8 cellular contexts compared by ENCODE assay signal in genomic region chr20:38883081-38883980, GRCh38. TPM values are rescaled to one million over a fixed set of nuclear protein-coding genes. Genes with fewer than 3 reads are reported as not detected.
DNase-seq lines count a peak whose midpoint lies in the region; ATAC-seq lines count a peak whose summit lies in the region.

No MANE protein-coding gene starts in this region.

- ATAC-seq in activated CD4-positive, CD25-positive, alpha-beta regulatory T cell treated with anti-CD3 and anti-CD28 coated beads, Interleukin-2, amount 50 U/mL, for 24 hours = no peak

- DNase-seq in COR-L47 (lab: John Stamatoyannopoulos, UW) = peak; percentile 48
- DNase-seq in LHCN-M2 (ENCODE audit: low read depth) = peak; percentile 25
- DNase-seq in activated CD4-positive, alpha-beta memory T cell treated with anti-CD3 and anti-CD28 coated beads for 36 hours = no peak
- DNase-seq in NCI-H526 treated with DMSO at 0.1 percent for 48 hours (lab: John Stamatoyannopoulos, UW) = no peak
- DNase-seq in NCI-H128 (lab: John Stamatoyannopoulos, UW; ENCODE audit: unreplicated experiment) = no peak
- DNase-seq in activated naive CD4-positive, alpha-beta T cell treated with Interleukin-2 at 50 U/mL for 16 hours = no peak

- CTCF ChIA-PET in activated CD4-positive, alpha-beta memory T cell treated with anti-CD3 and anti-CD28 coated beads for 36 hours (lab: Charles Lee) = interaction anchor here (0.8 to 1.7 kb wide), 3 partner anchors 10 to 21 kb away, joined by 3 to 7 read pairs (median 4); no protein-coding TSS in a partner anchor

- H3K9me3 Mint-ChIP-seq in activated CD4-positive, alpha-beta memory T cell treated with anti-CD3 and anti-CD28 coated beads for 36 hours = no peaks in the 10 kb centered on the region

- intact Hi-C loops in activated CD4-positive, alpha-beta memory T cell treated with anti-CD3 and anti-CD28 coated beads for 36 hours (cut with micrococcal nuclease) = no loop called here

- H3K27me3 ChIP-seq in layer of hippocampus (ENCODE audit: control insufficient read depth, insufficient read depth, low read length) = no peaks in the 10 kb centered on the region

- H3K27me3 Mint-ChIP-seq in activated CD4-positive, alpha-beta memory T cell treated with anti-CD3 and anti-CD28 coated beads for 36 hours = no peaks in the 10 kb centered on the region

- POLR2A ChIA-PET in activated CD4-positive, alpha-beta memory T cell treated with anti-CD3 and anti-CD28 coated beads for 36 hours (lab: Charles Lee) = no interaction called here

- no peak overlapping the region for H3K4me3 Mint-ChIP-seq in activated CD4-positive, alpha-beta memory T cell treated with anti-CD3 and anti-CD28 coated beads for 36 hours

- H3K27ac Mint-ChIP-seq in activated CD4-positive, alpha-beta memory T cell treated with anti-CD3 and anti-CD28 coated beads for 36 hours = peak overlapping the region; percentile 16

- H3K27ac ChIP-seq in layer of hippocampus (ENCODE audit: low read depth, low read length) = peak overlapping the region; percentile 80

- peaks cover 53% of the 10 kb centered on the region for H3K4me1 Mint-ChIP-seq in activated CD4-positive, alpha-beta memory T cell treated with anti-CD3 and anti-CD28 coated beads for 36 hours (ENCODE audit: low read depth)

- peaks cover 14% of the 10 kb centered on the region for H3K36me3 Mint-ChIP-seq in activated CD4-positive, alpha-beta memory T cell treated with anti-CD3 and anti-CD28 coated beads for 36 hours

RNA-seq across cellular contexts. Expression of gene FAM83D, which starts 42.9 kb away (rescaled TPM):
- total RNA-seq in LHCN-M2 (2014; rRNA removed) = 64.4 and 73.2 TPM in 2 replicates
- 17.1 TPM for polyA plus RNA-seq in LHCN-M2 (2012)
- 10 to 100 TPM; 11.1 to 11.2 TPM for total RNA-seq in activated CD4-positive, alpha-beta memory T cell treated with anti-CD3 and anti-CD28 coated beads for 36 hours

Comparison
In these comparisons a context has a peak if more than half of its experiments do, and no peak if none do; other contexts are left out.
1. DNase-seq: peak in COR-L47 (single experiment) and LHCN-M2 (single experiment); none in activated CD4-positive, alpha-beta memory T cell treated with anti-CD3 and anti-CD28 coated beads for 36 hours (single experiment), NCI-H526 treated with DMSO at 0.1 percent for 48 hours (single experiment), NCI-H128 (single experiment) and activated naive CD4-positive, alpha-beta T cell treated with Interleukin-2 at 50 U/mL for 16 hours (single experiment).